ENCODE assay signal across 17 cellular contexts in genomic region chr7:64907641-64908326, GRCh38. TPM values are rescaled to one million over a fixed set of nuclear protein-coding genes. Genes with fewer than 3 reads are reported as not detected.
DNase-seq lines count a peak whose midpoint lies in the region; ATAC-seq, FAIRE-seq and TF ChIP-seq lines count a peak whose summit lies in the region.
"Had no signal": no experiment of that assay in that cellular context is flagged by ENCODE, and none has a peak within 500 bp of the region (broad histone marks: within the 10 kb centered on the region; RNA-seq: fewer than 3 reads in every experiment).

No MANE protein-coding gene starts in this region.

- FAIRE-seq in HepG2 (lab: Jason Lieb, UNC) = no peak

- CTCF ChIA-PET in HepG2 (lab: Yijun Ruan, JAX; ENCODE audit: low intra/inter-chr PET ratio, low total read pairs) = no interaction called here

- H3K27me3 ChIP-seq in HepG2 (ENCODE audit: control insufficient read depth in 1 of 2, insufficient read depth in 2 of 2, low read length in 2 of 2) (no peaks in the 10 kb centered on the region), right lobe of liver (no peaks in the 10 kb centered on the region), SJCRH30 (no peaks in the 10 kb centered on the region), uterus (no peaks in the 10 kb centered on the region), Karpas-422 (ENCODE audit: low read length) (no peaks in the 10 kb centered on the region)
- H3K27me3 ChIP-seq: neutrophil had no signal

- H4K20me1 ChIP-seq in HepG2 (ENCODE audit: insufficient read depth, low read length) = peaks cover 2% of the 10 kb centered on the region; the same call in 1 of the 2 replicates
- H4K20me1 ChIP-seq in Karpas-422 (ENCODE audit: insufficient read depth, low read depth, low read length) = no peaks in the 10 kb centered on the region

- H3K4me3 Mint-ChIP-seq in glutamatergic neuron (ENCODE audit: unreplicated experiment) = peak overlapping the region; percentile 18

- no TSS peak for BruUV-seq in HepG2 (replicated peaks; lab: Mats Ljungman, UMichigan)

- H2AFZ ChIP-seq in HepG2 (ENCODE audit: low read length) (no peak overlapping the region), Karpas-422 (ENCODE audit: low read length) (no peak overlapping the region)

- peaks cover 23% of the 10 kb centered on the region for H3K4me1 Mint-ChIP-seq in glutamatergic neuron (ENCODE audit: low read depth, unreplicated experiment)

- H3K4me2 ChIP-seq in HepG2 (ENCODE audit: low read depth, low read length) = no peak overlapping the region
- H3K4me2 ChIP-seq in Karpas-422 (ENCODE audit: low read depth, low read length, poor library complexity, severe bottlenecking) = no peak overlapping the region

- no peaks in the 10 kb centered on the region for H3K36me3 Mint-ChIP-seq in glutamatergic neuron (ENCODE audit: unreplicated experiment)

- TF ChIP-seq CTCF in HepG2 (CRISPR knock-in tag; IDR thresholded peaks at IDR 0.05) (no peak), right lobe of liver (IDR thresholded peaks at IDR 0.05) (no peak), glutamatergic neuron (IDR thresholded peaks at IDR 0.05; ENCODE audit: partially characterized antibody, unreplicated experiment) (no peak), uterus (IDR thresholded peaks at IDR 0.05) (no peak)

- POLR2A ChIA-PET in HepG2 (lab: Yijun Ruan, JAX) = no interaction called here

- no peak for TF ChIP-seq RAD21 in HepG2 (CRISPR knock-in tag; IDR thresholded peaks at IDR 0.05)

- peak overlapping the region; percentile 57 for H3K27ac Mint-ChIP-seq in glutamatergic neuron (ENCODE audit: unreplicated experiment)

- whole genome bisulfite sequencing in HepG2 (ENCODE audit: low lambda C conversion rate) = 56% methylated on average over 5 of the region's 5 CpGs
- WGBS in right lobe of liver (ENCODE audit: insufficient coverage, low coverage, low lambda C conversion rate, missing lambda C conversion rate) = 60% methylated on average over 4 of the region's 5 CpGs

- ATAC-seq in HepG2 = no peak
- ATAC-seq in right lobe of liver = no peak
- ATAC-seq: left ventricle myocardium superior had no signal

- no peaks in the 10 kb centered on the region for H3K9me2 ChIP-seq in Karpas-422 (replicated peaks; ENCODE audit: insufficient read depth, low read length)

- H3K9me3 ChIP-seq in HepG2 (ENCODE audit: low read length) = no peaks in the 10 kb centered on the region; the same call in 1 of the 2 replicates
- no peaks in the 10 kb centered on the region for H3K9me3 ChIP-seq in right lobe of liver
- peaks cover 5% of the 10 kb centered on the region for H3K9me3 ChIP-seq in SJCRH30 (replicated peaks)
- H3K9me3 ChIP-seq in uterus = no peaks in the 10 kb centered on the region
- peaks cover 31% of the 10 kb centered on the region for H3K9me3 ChIP-seq in Karpas-422 (ENCODE audit: low read length)
- H3K9me3 ChIP-seq: neutrophil had no signal

- peak; percentile 18 for DNase-seq in HepG2 (ENCODE audit: low spot score)
- no peak for DNase-seq in right lobe of liver
- DNase-seq in SJCRH30 = peak; percentile 30 to 40
- no peak for DNase-seq in glutamatergic neuron
- no peak for DNase-seq in stimulated activated naive CD4-positive, alpha-beta T cell treated with Interleukin-2 at 50 U/mL for 16 hours (lab: John Stamatoyannopoulos, UW)
- no peak for DNase-seq in uterus
- no peak for DNase-seq in Karpas-422
- DNase-seq in EL = no peak
- DNase-seq: activated CD4-positive, alpha-beta T cell treated with anti-CD3 and anti-CD28 coated beads, Interleukin-2, amount 50 U/mL, for 1 hour; activated gamma-delta T cell treated with Interleukin-2 at 50 U/mL for 16 hours; AML-193; DMS79 treated with DMSO at 0.1 percent for 48 hours; Kasumi-1; left ventricle myocardium superior; NCI-H2171 treated with DMSO at 0.1 percent for 48 hours; T-helper 2 cell had no signal

- H3K27me3 Mint-ChIP-seq in glutamatergic neuron (ENCODE audit: unreplicated experiment) = peaks cover 4% of the 10 kb centered on the region

- H3K9ac ChIP-seq in HepG2 (ENCODE audit: insufficient read depth, low read depth, low read length) (no peak overlapping the region), Karpas-422 (ENCODE audit: low read length) (no peak overlapping the region)

- peaks cover 44% of the 10 kb centered on the region for H3K4me1 ChIP-seq in HepG2 (ENCODE audit: insufficient read depth, low read length)
- H3K4me1 ChIP-seq in right lobe of liver = no peaks in the 10 kb centered on the region
- peaks cover 6% of the 10 kb centered on the region for H3K4me1 ChIP-seq in SJCRH30
- peaks cover 0 to 4% of the 10 kb centered on the region in 2 donors for H3K4me1 ChIP-seq in uterus
- H3K4me1 ChIP-seq in Karpas-422 (ENCODE audit: low read length) = peaks cover 7% of the 10 kb centered on the region; the same call in 1 of the 2 replicates

- peaks cover 2% of the 10 kb centered on the region for H3K9me3 Mint-ChIP-seq in glutamatergic neuron (ENCODE audit: unreplicated experiment)

- peaks cover 59% of the 10 kb centered on the region for H3K79me2 ChIP-seq in HepG2 (ENCODE audit: insufficient read depth, low read length)
- H3K79me2 ChIP-seq in Karpas-422 (ENCODE audit: low read length) = peaks cover 96% of the 10 kb centered on the region

- TF ChIP-seq POLR2A in HepG2 (IDR thresholded peaks at IDR 0.05; ENCODE audit: insufficient read depth in 1 of 2, low read depth in 2 of 2, low read length in 2 of 2) = no peak
- no peak for TF ChIP-seq POLR2A in right lobe of liver (IDR thresholded peaks at IDR 0.05)
- TF ChIP-seq POLR2A in uterus (IDR thresholded peaks at IDR 0.05) = no peak

- no peak for TF ChIP-seq EP300 in HepG2 (IDR thresholded peaks at IDR 0.05; ENCODE audit: low read depth in 2 of 2, low read length in 2 of 2)
- no peak for TF ChIP-seq EP300 in HepG2 (CRISPR knock-in tag; IDR thresholded peaks at IDR 0.05; ENCODE audit: borderline replicate concordance)

- H3K36me3 ChIP-seq in HepG2 (replicated peaks in 1 of 2; ENCODE audit: control insufficient read depth in 1 of 2, insufficient read depth in 2 of 2, low read length in 2 of 2) = no peaks in the 10 kb centered on the region
- H3K36me3 ChIP-seq in right lobe of liver = no peaks in the 10 kb centered on the region
- H3K36me3 ChIP-seq in SJCRH30 = peaks cover 27% of the 10 kb centered on the region
- H3K36me3 ChIP-seq in uterus = no peaks in the 10 kb centered on the region
- peaks cover 59% of the 10 kb centered on the region for H3K36me3 ChIP-seq in Karpas-422 (ENCODE audit: insufficient read depth, low read length)
- H3K36me3 ChIP-seq: neutrophil had no signal

- H3K27ac ChIP-seq in HepG2 (ENCODE audit: extremely low read length, insufficient read depth, low read length) (peak overlapping the region; percentile 13), right lobe of liver (no peak overlapping the region), SJCRH30 (no peak overlapping the region), uterus (no peak overlapping the region), Karpas-422 (ENCODE audit: low read length) (no peak overlapping the region)

- intact Hi-C loops in HepG2 (cut with micrococcal nuclease; ENCODE audit: unreplicated experiment) (no loop called here), right lobe of liver (cut with DNase I) (no loop called here), uterus (cut with DNase I; ENCODE audit: low total_unique reads) (no loop called here)

- in situ Hi-C loops in HepG2 (cut with HindIII; ENCODE audit: extremely low pct_ligation_motif_present, low pct_unique_long_range_greater_than_20kb) = no loop called here

- H3K4me3 ChIP-seq in HepG2 (replicated peaks in 1 of 3; ENCODE audit: insufficient read depth in 1 of 3, low read depth in 2 of 3, low read length in 3 of 3) (no peak overlapping the region), right lobe of liver (no peak overlapping the region), SJCRH30 (no peak overlapping the region), uterus (no peak overlapping the region), Karpas-422 (ENCODE audit: low read length) (no peak overlapping the region)

TF ChIP-seq in HepG2, 621 proteins besides CTCF, POLR2A, EP300 and RAD21 (continues in another document):
- TF ChIP-seq ZNF543 (CRISPR knock-in tag; IDR thresholded peaks at IDR 0.05) = peak; percentile 83; the same call in 1 of the 2 replicates
- 0 out of 2 replicates have a peak, but pooled peaks have one; percentile 34 for TF ChIP-seq ZNF292 (CRISPR knock-in tag; IDR thresholded peaks at IDR 0.05; ENCODE audit: borderline replicate concordance, low read depth)

RNA-seq across cellular contexts. Expression of gene ZNF273, which starts 4.7 kb away (rescaled TPM):
- 5.8 and 6.8 TPM in 2 replicates for total RNA-seq in HepG2 (2016; rRNA removed; fragmentation: Illumina TruSeq; extraction: Trizol)
- total RNA-seq in HepG2 (2016; cell fraction: cytosol; rRNA removed; fragmentation: Illumina TruSeq; extraction: Trizol; ENCODE audit: low read depth) = 1.1 and 1.3 TPM in 2 replicates
- total RNA-seq in HepG2 (2016; cell fraction: insoluble cytoplasmic fraction; rRNA removed; fragmentation: Illumina TruSeq; extraction: Trizol) = 5.0 and 7.2 TPM in 2 replicates
- 2.1 and 4.0 TPM in 2 replicates for total RNA-seq in HepG2 (2016; cell fraction: membrane; rRNA removed; fragmentation: Illumina TruSeq; extraction: Trizol)
- 4.9 and 5.1 TPM in 2 replicates for total RNA-seq in HepG2 (2016; cell fraction: nucleus; rRNA removed; fragmentation: Illumina TruSeq; extraction: Trizol)
- polyA plus RNA-seq in HepG2 (2011; rRNA removed) = 0.90 and 1.7 TPM in 2 replicates
- 1.0 and 1.2 TPM in 2 replicates for polyA plus RNA-seq in HepG2 (2011; cell fraction: cytosol; rRNA removed)
- 0.64 and 0.69 TPM in 2 replicates for polyA plus RNA-seq in HepG2 (2011; cell fraction: nucleus; rRNA removed)
- 1.3 and 2.0 TPM in 2 replicates for polyA plus RNA-seq in HepG2 (2012)
- 0.62 and 0.71 TPM in 2 replicates for polyA plus RNA-seq in HepG2 (2016; cell fraction: cytosol; fragmentation: Illumina TruSeq; extraction: Trizol; ENCODE audit: low read depth)
- polyA plus RNA-seq in HepG2 (2016; cell fraction: insoluble cytoplasmic fraction; fragmentation: Illumina TruSeq; extraction: Trizol; ENCODE audit: low read depth) = 6.6 and 7.3 TPM in 2 replicates
- 2.5 and 2.6 TPM in 2 replicates for polyA plus RNA-seq in HepG2 (2016; cell fraction: membrane; fragmentation: Illumina TruSeq; extraction: Trizol; ENCODE audit: low read depth)
- polyA plus RNA-seq in HepG2 (2016; cell fraction: nucleus; fragmentation: Illumina TruSeq; extraction: Trizol; ENCODE audit: insufficient read depth, low read depth) = 5.0 and 5.1 TPM in 2 replicates
- 0.90 and 4.3 TPM in 2 replicates for polyA minus RNA-seq in HepG2 (2011; rRNA and poly(A)+ RNA removed; ENCODE audit: low replicate concordance)
- polyA minus RNA-seq in HepG2 (2011; cell fraction: cytosol; rRNA and poly(A)+ RNA removed) = 2.3 TPM in 2 replicates
- 5.3 and 6.6 TPM in 2 replicates for polyA minus RNA-seq in HepG2 (2011; cell fraction: nucleus; rRNA and poly(A)+ RNA removed)
- under 1 TPM; 0.24 to 1.00 (median 0.78) TPM for total RNA-seq in right lobe of liver
- 18.9 and 21.1 TPM in 2 replicates for total RNA-seq in SJCRH30 (2014; rRNA removed; shearing (Covaris generic))
- 9.6 TPM for total RNA-seq in glutamatergic neuron (ENCODE audit: unreplicated experiment)
- total RNA-seq in uterus = 10 to 100 TPM in 1 of 4 donors, 1 to 10 TPM in 3; 1.5 to 21.8 (median 8.0) TPM
- 16.2 and 22.0 TPM in 2 replicates for total RNA-seq in Karpas-422 (2014; rRNA removed; shearing (Covaris generic); ENCODE audit: low replicate concordance)

Comparison
In these comparisons a context has a peak if more than half of its experiments do, and no peak if none do; other contexts are left out.
1. DNase-seq: peak in HepG2 (single experiment) and SJCRH30 (2 of 2); none in right lobe of liver (0 of 3), glutamatergic neuron (single experiment), stimulated activated naive CD4-positive, alpha-beta T cell treated with Interleukin-2 at 50 U/mL for 16 hours (single experiment), uterus (0 of 2), Karpas-422 (single experiment) and EL (single experiment).